11 cellular contexts compared by ENCODE assay signal in genomic region chr10:132964707-132965410, GRCh38. TPM values are rescaled to one million over a fixed set of nuclear protein-coding genes. Genes with fewer than 3 reads are reported as not detected.
A peak's percentile ranks its signal among the peaks of the same experiment; 100 is the strongest.
DNase-seq lines count a peak whose midpoint lies in the region; ATAC-seq, FAIRE-seq and TF ChIP-seq lines count a peak whose summit lies in the region.
"Not testable (repeated sequence)": the region's sequence is repeated elsewhere in the genome, so short reads cannot be mapped to it uniquely, and the experiment has no call there.
"Had no signal": no experiment of that assay in that cellular context is flagged by ENCODE, and none has a peak within 500 bp of the region (broad histone marks: within the 10 kb centered on the region; RNA-seq: fewer than 3 reads in every experiment).

No MANE protein-coding gene starts in this region.

- H3K36me3 Mint-ChIP-seq in astrocyte (ENCODE audit: low read depth, unreplicated experiment): not testable (repeated sequence)

- peaks cover 12% of the 10 kb centered on the region for H3K4me1 ChIP-seq in astrocyte (ENCODE audit: insufficient read depth, low read length)
- H3K4me1 ChIP-seq in esophagus muscularis mucosa: peaks cover 7 to 20% (median 12%) of the 10 kb centered on the region in 4 donors
- not testable (repeated sequence) for H3K4me1 ChIP-seq in kidney (ENCODE audit: control insufficient read depth in 1 of 2, insufficient read depth in 1 of 2, low read depth in 1 of 2, low read length in 2 of 2); osteoblast (ENCODE audit: insufficient read depth, low read length)
- peaks cover 3 to 29% (median 6%) of the 10 kb centered on the region in 4 donors for H3K4me1 ChIP-seq in upper lobe of left lung

- H3K27me3 ChIP-seq in H7 (ENCODE audit: control insufficient read depth, insufficient read depth, low read length); upper lobe of left lung: not testable (repeated sequence)
- H3K27me3 ChIP-seq in astrocyte (ENCODE audit: insufficient read depth, low read length) (peaks cover 11% of the 10 kb centered on the region), esophagus muscularis mucosa (peaks cover 0 to 41% (median 0%) of the 10 kb centered on the region in 4 donors), osteoblast (ENCODE audit: insufficient read depth, low read length) (peaks cover 34% of the 10 kb centered on the region)

- H3K4me1 Mint-ChIP-seq in astrocyte (ENCODE audit: low read depth, unreplicated experiment): not testable (repeated sequence)

- 59% methylated on average over 41 of the region's 43 CpGs for WGBS in esophagus muscularis mucosa
- WGBS in upper lobe of left lung, 2 donors: 65 to 73% methylated on average over 41 to 43 of the region's 43 CpGs

- H3K36me3 ChIP-seq in H7 (replicated peaks; ENCODE audit: control insufficient read depth, insufficient read depth, low read length); astrocyte (ENCODE audit: insufficient read depth, low read length); esophagus muscularis mucosa; kidney (ENCODE audit: control insufficient read depth in 1 of 2, insufficient read depth in 2 of 2, low read length in 2 of 2); osteoblast (ENCODE audit: insufficient read depth, low read length); upper lobe of left lung: not testable (repeated sequence)

- H3K27ac Mint-ChIP-seq in astrocyte (ENCODE audit: unreplicated experiment): not testable (repeated sequence)

- H3K9me3 ChIP-seq in astrocyte (ENCODE audit: insufficient read depth, low read depth, low read length); esophagus muscularis mucosa; kidney (ENCODE audit: control insufficient read depth in 1 of 2, low read length in 2 of 2); osteoblast (ENCODE audit: low read depth, low read length); upper lobe of left lung: not testable (repeated sequence)

- TF ChIP-seq CTCF in astrocyte (IDR thresholded peaks at IDR 0.05; ENCODE audit: insufficient read depth, low read depth, low read length); esophagus muscularis mucosa (IDR thresholded peaks at IDR 0.05); kidney (IDR thresholded peaks at IDR 0.05; ENCODE audit: borderline replicate concordance, extremely low read depth, insufficient read depth); osteoblast (IDR thresholded peaks at IDR 0.05; ENCODE audit: extremely low read depth, low read depth, low read length); upper lobe of left lung (IDR thresholded peaks at IDR 0.05): not testable (repeated sequence)

- DNase-seq in H7 (peak; percentile 32), kidney (peak; percentile 74), osteoblast (ENCODE audit: insufficient read length, low spot score, missing footprints) (peak; percentile 51), upper lobe of left lung (peak; percentile 20 to 85)
- DNase-seq in activated CD4-positive, alpha-beta T cell treated with anti-CD3 and anti-CD28 coated beads for 48 hours: peak; percentile 41
- DNase-seq in astrocyte (ENCODE audit: low read depth); esophagus muscularis mucosa (ENCODE audit: extremely low spot score): not testable (repeated sequence)
- peak; percentile 39 for DNase-seq in stimulated activated CD4-positive, alpha-beta T cell treated with anti-CD3 and anti-CD28 coated beads, Interleukin-4, amount 100 ng/mL, for 1 hour

- H3K79me2 ChIP-seq in astrocyte (ENCODE audit: insufficient read depth, low read length); osteoblast (ENCODE audit: insufficient read depth, low read length): not testable (repeated sequence)

- TF ChIP-seq POLR2A in esophagus muscularis mucosa (IDR thresholded peaks at IDR 0.05; ENCODE audit: low read depth): not testable (repeated sequence)
- TF ChIP-seq POLR2A in upper lobe of left lung (IDR thresholded peaks at IDR 0.05): peak in 1 of 4 donors; percentile 14

- not testable (repeated sequence) for FAIRE-seq in astrocyte (lab: Jason Lieb, UNC); kidney (lab: Jason Lieb, UNC)

- peaks cover 37% of the 10 kb centered on the region for H3K27me3 Mint-ChIP-seq in astrocyte (ENCODE audit: low read depth, unreplicated experiment)

- not testable (repeated sequence) for H3K27ac ChIP-seq in astrocyte (ENCODE audit: low read depth, low read length); esophagus muscularis mucosa (replicated peaks in 1 of 4); kidney (ENCODE audit: low read depth in 2 of 2, low read length in 2 of 2); osteoblast (ENCODE audit: low read depth, low read length)
- peak overlapping the region in 3 of 4 donors; percentile 62 to 73 (median 66) for H3K27ac ChIP-seq in upper lobe of left lung

- not testable (repeated sequence) for H3K9me3 Mint-ChIP-seq in astrocyte (ENCODE audit: unreplicated experiment)

- peak overlapping the region; percentile 10 for H2AFZ ChIP-seq in astrocyte (ENCODE audit: low read depth, low read length)
- not testable (repeated sequence) for H2AFZ ChIP-seq in osteoblast (ENCODE audit: low read length)

- not testable (repeated sequence) for H3K4me2 ChIP-seq in astrocyte (ENCODE audit: low read length); osteoblast (ENCODE audit: insufficient read depth, low read length)

- not testable (repeated sequence) for H3K9ac ChIP-seq in astrocyte (ENCODE audit: low read length); kidney (ENCODE audit: low read length in 2 of 2)

- H3K4me3 Mint-ChIP-seq in astrocyte (ENCODE audit: unreplicated experiment): not testable (repeated sequence)

- not testable (repeated sequence) for TF ChIP-seq EP300 in esophagus muscularis mucosa (IDR thresholded peaks at IDR 0.05); upper lobe of left lung (IDR thresholded peaks at IDR 0.05)

- intact Hi-C loops in esophagus muscularis mucosa (cut with DNase I); kidney (cut with DNase I): not testable (repeated sequence)

- H4K20me1 ChIP-seq in astrocyte (ENCODE audit: insufficient read depth, low read length); osteoblast (ENCODE audit: insufficient read depth, low read length): not testable (repeated sequence)

- H3K4me3 ChIP-seq in H7 (ENCODE audit: insufficient read depth, low read depth, low read length); astrocyte (ENCODE audit: insufficient read depth, low read depth, low read length); osteoblast (ENCODE audit: insufficient read depth, low read length): not testable (repeated sequence)
- H3K4me3 ChIP-seq in esophagus muscularis mucosa: peak overlapping the region in 3 of 4 donors; percentile 9 to 28 (median 24)
- H3K4me3 ChIP-seq in kidney (ENCODE audit: low read length in 2 of 2): peak overlapping the region; percentile 29
- H3K4me3 ChIP-seq in upper lobe of left lung: peak overlapping the region in 3 of 4 donors; percentile 39 to 50 (median 43)

- not testable (repeated sequence) for ATAC-seq in upper lobe of left lung (ENCODE audit: low FRiP score in 2 of 2)

RNA-seq across cellular contexts. Expression of gene CFAP46, which starts 22.5 kb away (rescaled TPM):
- 0.59 and 0.70 TPM in 2 replicates for total RNA-seq in H7 (2014; rRNA removed; shearing (Covaris generic))
- total RNA-seq in astrocyte (1.3 and 1.5 TPM in 2 replicates), esophagus muscularis mucosa (1 to 10 TPM in 1 of 4 donors, under 1 TPM in 3; under 0.01 to 1.3 (median 0.28) TPM), kidney (8.3 TPM), osteoblast (under 0.01 and 0.29 TPM in 2 replicates), upper lobe of left lung (10 to 100 TPM in 2 of 6 donors, 1 to 10 TPM in 3, under 1 TPM in 1; 0.60 to 28.3 (median 8.0) TPM)
- 3.8 TPM for polyA plus RNA-seq in kidney (ENCODE audit: insufficient read depth, low read depth, low replicate concordance)
- total RNA-seq: ascending aorta; SK-MEL-5; T-helper 1 cell treated with Interleukin-12 subunit alpha and Interleukin-12 subunit beta and Interleukin-4 antibody, amounts not matched to agents 30 ng/mL and 1 ng/mL, for 36 hours had no signal
